Comparison of ENCODE assay signal across 25 cellular contexts in genomic region chr5:31781772-31782171, GRCh38.
DNase-seq lines count a peak whose midpoint lies in the region; ATAC-seq lines count a peak whose summit lies in the region.
"Had no signal": no experiment of that assay in that cellular context is flagged by ENCODE, and none has a peak within 500 bp of the region (broad histone marks: within the 10 kb centered on the region; RNA-seq: fewer than 3 reads in every experiment).

No MANE protein-coding gene starts in this region.

- no peak overlapping the region for H3K27ac ChIP-seq in epithelial cell of prostate
- H3K27ac ChIP-seq: parathyroid adenoma, Peyer's patch, right lobe of liver, testis had no signal

- ATAC-seq in GM21360 (IDR thresholded peaks at IDR 0.05; ENCODE audit: unreplicated experiment) = peak; percentile 58
- ATAC-seq: right lobe of liver, WTC11 had no signal

- DNase-seq in COLO829 (ENCODE audit: low spot score) = peak; percentile 23
- DNase-seq in RKO (ENCODE audit: low spot score) = peak; percentile 20
- peak; percentile 27 for DNase-seq in epithelial cell of prostate (ENCODE audit: low read depth, low spot score)
- DNase-seq in NCI-H1105 (lab: John Stamatoyannopoulos, UW) = no peak
- DNase-seq in inferior parietal cortex (ENCODE audit: extremely low spot score) = no peak
- no peak for DNase-seq in stimulated activated CD4-positive, alpha-beta T cell treated with anti-CD3 and anti-CD28 coated beads, Interleukin-1b, Interleukin-23, amount 100 ng/mL, for 48 hours
- DNase-seq in dermis blood vessel endothelial cell = no peak
- DNase-seq: activated CD4-positive, alpha-beta T cell treated with anti-CD3 and anti-CD28 coated beads, Interleukin-2, amount 50 U/mL, for 4 hours; activated T-cell treated with anti-CD3 and anti-CD28 coated beads, Interleukin-2, amount 50 U/mL, for 1 hour; amniotic stem cell; CD4-positive, CD25-positive, alpha-beta regulatory T cell; DMS153; GF-D8; Kasumi-1; NCI-H1092; NCI-H2081; NK-92 treated with Interleukin-12 subunit alpha and Interleukin-12 subunit beta, amount 100 ng/mL, for 24 hours; Peyer's patch; right lobe of liver; stimulated activated CD4-positive, alpha-beta T cell treated with anti-CD3 and anti-CD28 coated beads, Interleukin-15, amount 100 ng/mL, for 24 hours; T-helper 9 cell; testis had no signal

Comparison
In these comparisons a context has a peak if more than half of its experiments do, and no peak if none do; other contexts are left out.
1. DNase-seq: peak in COLO829 (single experiment), RKO (single experiment) and epithelial cell of prostate (single experiment); none in NCI-H1105 (single experiment), inferior parietal cortex (single experiment), stimulated activated CD4-positive, alpha-beta T cell treated with anti-CD3 and anti-CD28 coated beads, Interleukin-1b, Interleukin-23, amount 100 ng/mL, for 48 hours (single experiment) and dermis blood vessel endothelial cell (single experiment).